In genomic region chr2:20672191-20672951, GRCh38 we compare ENCODE assay signal across 1 cellular context.
A peak's percentile ranks its signal among the peaks of the same experiment; 100 is the strongest.
TF ChIP-seq lines count a peak whose summit lies in the region.

No MANE protein-coding gene starts in this region.

TF ChIP-seq in endothelial cell of umbilical vein, 7 proteins besides CTCF, POLR2A, EP300 and RAD21:
- TF ChIP-seq FOS (IDR thresholded peaks at IDR 0.05; ENCODE audit: borderline replicate concordance, insufficient read depth, low read length) = no peak
- TF ChIP-seq EZH2 (IDR thresholded peaks at IDR 0.05; ENCODE audit: borderline replicate concordance, low read depth, low read length, severe bottlenecking) = peak; percentile 19
TF ChIP-seq in endothelial cell of umbilical vein: peak in this region for 1.
